ENCODE assay signal across 8 cellular contexts in genomic region chr9:83544002-83544698, GRCh38. TPM values are rescaled to one million over a fixed set of nuclear protein-coding genes. Genes with fewer than 3 reads are reported as not detected.
DNase-seq lines count a peak whose midpoint lies in the region; ATAC-seq and TF ChIP-seq lines count a peak whose summit lies in the region.

No MANE protein-coding gene starts in this region.

- no peak overlapping the region for H3K18ac ChIP-seq in H9 (ENCODE audit: insufficient read length, low read depth, low read length)

- H2BK20ac ChIP-seq in H9 (ENCODE audit: low read depth, low read length, poor library complexity, severe bottlenecking): no peak overlapping the region

- no peak overlapping the region for H3K9ac ChIP-seq in H9 (ENCODE audit: extremely low read depth, insufficient read length, low read length)

- H3K79me1 ChIP-seq in H9 (ENCODE audit: insufficient read depth, low read depth, low read length, poor library complexity, severe bottlenecking): no peaks in the 10 kb centered on the region

- no peak overlapping the region for H4K8ac ChIP-seq in H9 (replicated peaks; ENCODE audit: insufficient read length, low read depth, low read length)

- H4K5ac ChIP-seq in H9 (ENCODE audit: insufficient read length, low read depth, low read length): no peak overlapping the region

- H3K23me2 ChIP-seq in H9 (ENCODE audit: insufficient read length, low read depth, low read length, poor library complexity, severe bottlenecking): no peaks in the 10 kb centered on the region

- H4K91ac ChIP-seq in H9 (ENCODE audit: insufficient read length, low read depth, low read length): no peak overlapping the region

- no peak overlapping the region for H3K14ac ChIP-seq in H9 (ENCODE audit: insufficient read depth, low read length)

- H3K9me3 ChIP-seq in H9 (ENCODE audit: control insufficient read depth, low read depth, low read length): no peaks in the 10 kb centered on the region
- no peaks in the 10 kb centered on the region for H3K9me3 ChIP-seq in RWPE2 (ENCODE audit: severe bottlenecking)
- H3K9me3 ChIP-seq in esophagus squamous epithelium: no peaks in the 10 kb centered on the region
- no peaks in the 10 kb centered on the region for H3K9me3 ChIP-seq in neutrophil

- no peak overlapping the region for H2AFZ ChIP-seq in H9 (ENCODE audit: low read length)

- no peak overlapping the region for H3K4me3 Mint-ChIP-seq in H9

- H3K36me3 ChIP-seq in RWPE2 (ENCODE audit: low read depth) (no peaks in the 10 kb centered on the region), esophagus squamous epithelium (no peaks in the 10 kb centered on the region), neutrophil (no peaks in the 10 kb centered on the region)

- 0 out of 7 replicates have a peak, but pooled peaks cover 0 to 2% (median 0%) of the 10 kb centered on the region in 3 experiments for H3K36me3 Mint-ChIP-seq in H9 (ENCODE audit: insufficient read depth in 1 of 3, low read depth in 3 of 3)

- H3K4me3 ChIP-seq in RWPE2 (ENCODE audit: severe bottlenecking) (no peak overlapping the region), esophagus squamous epithelium (no peak overlapping the region), neutrophil (ENCODE audit: low read depth in 1 of 2, low read length in 1 of 2) (no peak overlapping the region)

- intact Hi-C loops in esophagus squamous epithelium (cut with DNase I): loop anchor here (10.0 kb wide), 1 partner anchor 209 kb away; no protein-coding TSS in a partner anchor

- H3K4ac ChIP-seq in H9 (ENCODE audit: low read depth, low read length): no peak overlapping the region

- H3K4me1 ChIP-seq in H9 (ENCODE audit: insufficient read depth, low read length): no peaks in the 10 kb centered on the region
- no peaks in the 10 kb centered on the region for H3K4me1 ChIP-seq in RWPE2 (ENCODE audit: insufficient read depth, poor library complexity, severe bottlenecking)
- peaks cover 0 to 6% (median 0%) of the 10 kb centered on the region in 3 donors for H3K4me1 ChIP-seq in esophagus squamous epithelium
- H3K4me1 ChIP-seq in neutrophil (ENCODE audit: control insufficient read depth in 1 of 2, insufficient read depth in 1 of 2, low read depth in 1 of 2, low read length in 1 of 2): no peaks in the 10 kb centered on the region

- no peak for TF ChIP-seq POLR2A in esophagus squamous epithelium (IDR thresholded peaks at IDR 0.05)

- no peak overlapping the region for H3K4me2 ChIP-seq in H9 (ENCODE audit: insufficient read depth, insufficient read length, low read length)

- H3T11ph ChIP-seq in H9 (ENCODE audit: low read length): no peak overlapping the region

- no peak overlapping the region for H3K23ac ChIP-seq in H9 (ENCODE audit: insufficient read length, low read depth, low read length)

- peak; percentile 51 for ATAC-seq in RWPE2 (ENCODE audit: low read depth)

- H3K27me3 ChIP-seq in H9 (ENCODE audit: insufficient read depth, low read length): peaks cover 8% of the 10 kb centered on the region; the same call in 1 of the 2 replicates
- peaks cover 10% of the 10 kb centered on the region for H3K27me3 ChIP-seq in RWPE2 (ENCODE audit: insufficient read depth, poor library complexity, severe bottlenecking)
- peaks cover 0 to 7% (median 0%) of the 10 kb centered on the region in 4 donors for H3K27me3 ChIP-seq in esophagus squamous epithelium
- H3K27me3 ChIP-seq in neutrophil: no peaks in the 10 kb centered on the region

- no peak overlapping the region for H2BK120ac ChIP-seq in H9 (ENCODE audit: low read depth, low read length, poor library complexity, severe bottlenecking)

- no peak overlapping the region for H3K56ac ChIP-seq in H9 (ENCODE audit: insufficient read length, low read depth, low read length)

- H3K4me1 Mint-ChIP-seq in H9: peaks cover under 1 to 3% of the 10 kb centered on the region in 2 experiments; a peak in 3 of 4 replicates

- peaks cover 4 to 9% of the 10 kb centered on the region in 2 experiments; a peak in 4 of 5 replicates for H3K9me3 Mint-ChIP-seq in H9

- WGBS in H9 (ENCODE audit: extremely low coverage, insufficient read length, low lambda C conversion rate): no CpG with 5 or more reads among the region's 5 CpGs
- 26 to 32% methylated on average over 4 of the region's 5 CpGs for WGBS in esophagus squamous epithelium, 2 donors

- DNase-seq in H9 (peak; percentile 52), M059J (ENCODE audit: low read depth) (peak; percentile 89), RWPE2 (ENCODE audit: low spot score) (no peak), esophagus squamous epithelium (lab: John Stamatoyannopoulos, UW) (no peak), activated gamma-delta T cell (lab: John Stamatoyannopoulos, UW) (no peak)
- no peak for DNase-seq in activated CD8-positive, alpha-beta memory T cell treated with anti-CD3 and anti-CD28 coated beads, Interleukin-2, amount 50 U/mL, for 4 hours

- no peak overlapping the region for H2BK5ac ChIP-seq in H9 (ENCODE audit: insufficient read length, low read length)

- H3K27me3 Mint-ChIP-seq in H9 (ENCODE audit: low read depth): peaks cover 34% of the 10 kb centered on the region

- no peak overlapping the region for H3K27ac ChIP-seq in H9 (ENCODE audit: insufficient read length, low read depth, low read length)
- H3K27ac ChIP-seq in RWPE2 (ENCODE audit: poor library complexity, severe bottlenecking): no peak overlapping the region
- no peak overlapping the region for H3K27ac ChIP-seq in esophagus squamous epithelium
- H3K27ac ChIP-seq in neutrophil: no peak overlapping the region

- no peak overlapping the region for H3K27ac Mint-ChIP-seq in H9

- TF ChIP-seq CTCF in GM12872 (IDR thresholded peaks at IDR 0.05; ENCODE audit: insufficient read depth, low read depth, low read length) (peak; percentile 81), H9 (conservative IDR thresholded peaks at IDR 0.05) (peak; percentile 75), RWPE2 (IDR thresholded peaks at IDR 0.05; ENCODE audit: poor library complexity, severe bottlenecking) (peak; percentile 60), esophagus squamous epithelium (IDR thresholded peaks at IDR 0.05) (peak in 5 of 6 experiments; percentile 52 to 75 (median 63)), neutrophil (IDR thresholded peaks at IDR 0.05) (peak; percentile 76)

- H3K79me2 ChIP-seq in H9 (ENCODE audit: insufficient read depth, low read length): no peaks in the 10 kb centered on the region

- H4K20me1 ChIP-seq in H9 (ENCODE audit: control insufficient read depth, insufficient read depth, insufficient read length): no peaks in the 10 kb centered on the region

- no peak overlapping the region for H2AK5ac ChIP-seq in H9 (ENCODE audit: insufficient read length, low read length)

- H2BK12ac ChIP-seq in H9 (ENCODE audit: insufficient read length, low read depth, low read length): no peak overlapping the region

- no peak overlapping the region for H2BK15ac ChIP-seq in H9 (ENCODE audit: low read depth, low read length)

RNA-seq across cellular contexts. Expression of gene FRMD3, which starts 5.9 kb away (rescaled TPM):
- total RNA-seq in H9 (2021) (0.48 and 0.55 TPM in 2 replicates), esophagus squamous epithelium (1 to 10 TPM in 3 of 4 donors, under 1 TPM in 1; 0.27 to 6.9 (median 2.1) TPM)
- total RNA-seq in M059J (2014; rRNA removed; shearing (Covaris generic)): 5.0 and 5.8 TPM in 2 replicates

Comparison
In these comparisons a context has a peak if more than half of its experiments do, and no peak if none do; other contexts are left out.
1. DNase-seq: peak in H9 (single experiment) and M059J (single experiment); none in RWPE2 (single experiment), esophagus squamous epithelium (single experiment), activated gamma-delta T cell (single experiment) and activated CD8-positive, alpha-beta memory T cell treated with anti-CD3 and anti-CD28 coated beads, Interleukin-2, amount 50 U/mL, for 4 hours (single experiment).
2. Peak in every context shown above with its lines, with median percentiles within 50 percentile points of each other: CTCF ChIP-seq.